24 cellular contexts compared by ENCODE assay signal in the genomic region with DNA sequence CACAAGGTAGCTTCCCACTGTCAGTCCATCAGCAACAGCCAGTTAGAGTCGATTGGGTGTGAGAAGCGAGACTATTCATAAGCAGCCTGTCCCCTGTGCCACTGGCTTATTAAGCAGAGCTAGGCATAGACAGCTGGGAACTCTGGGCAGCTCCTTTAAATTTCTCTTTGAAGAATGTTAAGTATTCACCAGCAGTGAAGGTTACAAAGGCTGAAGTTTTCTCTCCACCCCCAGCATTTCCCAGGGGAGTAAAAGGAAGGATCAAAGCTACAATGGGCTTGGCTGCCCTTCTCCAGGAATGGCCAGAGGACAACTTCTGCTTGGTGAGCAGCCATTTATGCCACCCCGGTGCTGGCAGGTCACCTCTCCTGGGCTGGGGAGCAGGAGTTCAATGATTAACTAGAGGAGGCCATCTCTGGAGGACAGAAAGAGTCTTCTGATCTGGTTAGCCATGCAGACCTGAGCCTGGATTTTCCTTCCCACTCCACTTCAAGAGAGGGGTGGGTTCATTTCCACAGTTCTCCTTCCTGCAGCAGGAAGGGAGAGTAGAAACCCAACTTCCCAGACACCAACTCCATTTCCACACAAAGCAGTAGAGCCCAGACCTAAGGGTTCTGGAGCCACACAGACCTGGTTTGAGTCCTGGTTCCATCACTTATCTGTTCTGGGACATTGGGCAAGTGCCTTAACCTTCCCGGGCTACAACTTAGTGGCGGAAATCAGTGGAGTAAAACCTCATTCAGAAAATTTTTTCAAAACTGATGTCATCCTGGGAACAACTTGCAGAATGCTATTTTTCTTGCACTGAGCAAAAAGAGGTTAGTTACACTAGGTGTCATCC. TPM values are rescaled to one million over a fixed set of nuclear protein-coding genes. Genes with fewer than 3 reads are reported as not detected.
DNase-seq lines count a peak whose midpoint lies in the region; ATAC-seq and TF ChIP-seq lines count a peak whose summit lies in the region.
"Had no signal": no experiment of that assay in that cellular context is flagged by ENCODE, and none has a peak within 500 bp of the region (broad histone marks: within the 10 kb centered on the region; RNA-seq: fewer than 3 reads in every experiment).

No MANE protein-coding gene starts in this region.

- TF ChIP-seq CTCF in Caco-2 (IDR thresholded peaks at IDR 0.05; ENCODE audit: insufficient read depth in 1 of 2, low read depth in 1 of 2, low read length in 1 of 2, severe bottlenecking in 1 of 2, unreplicated experiment in 1 of 2) (no peak), ascending aorta (IDR thresholded peaks at IDR 0.05) (no peak), GM13976 (IDR thresholded peaks at IDR 0.05; ENCODE audit: borderline replicate concordance, control extremely low read depth, extremely low read depth, insufficient read depth, missing control alignments) (no peak)

- H3K4me3 ChIP-seq in Caco-2 (ENCODE audit: low read depth, low read length) = no peak overlapping the region
- H3K4me3 ChIP-seq in ascending aorta = no peak overlapping the region
- H3K4me3 ChIP-seq: PC-9, SJCRH30 had no signal

- in situ Hi-C loops in GM13976 (cut with MboI; ENCODE audit: low sequenced_read_pairs, unreplicated experiment) = no loop called here

- intact Hi-C loops in Caco-2 (cut with micrococcal nuclease; ENCODE audit: unreplicated experiment) = loop anchor here (1.0 kb wide), 1 partner anchor 13 kb away; no protein-coding TSS in a partner anchor
- intact Hi-C loops in ascending aorta (cut with DNase I) = loop anchor here (5.0 to 10.0 kb wide), 3 partner anchors 116 to 1319 kb away; no protein-coding TSS in a partner anchor

- H3K9me3 ChIP-seq in Caco-2 = no peaks in the 10 kb centered on the region
- H3K9me3 ChIP-seq in ascending aorta = no peaks in the 10 kb centered on the region
- H3K9me3 ChIP-seq: SJCRH30 had no signal

- H3K27ac ChIP-seq in ascending aorta = peak overlapping the region; percentile 25 to 39
- H3K27ac ChIP-seq: KMS-11, PC-9, SJCRH30, VCaP had no signal

- CTCF ChIA-PET in Caco-2 (lab: Charles Lee) = interaction anchor here (0.8 to 1.4 kb wide), 8 partner anchors 11 to 108 kb away, joined by 3 to 8 read pairs (median 4); no protein-coding TSS in a partner anchor

- H3K36me3 Mint-ChIP-seq in Caco-2 (ENCODE audit: insufficient read depth, unreplicated experiment) = no peaks in the 10 kb centered on the region
- H3K36me3 Mint-ChIP-seq: CD4-positive, alpha-beta memory T cell had no signal

- BruUV-seq in Caco-2 (replicated peaks; lab: Mats Ljungman, UMichigan) = no TSS peak

- peak overlapping the region; percentile 82 for H3K27ac Mint-ChIP-seq in Caco-2 (ENCODE audit: unreplicated experiment)
- H3K27ac Mint-ChIP-seq: CD4-positive, alpha-beta memory T cell; T-helper 17 cell had no signal

- H3K27me3 Mint-ChIP-seq in Caco-2 (ENCODE audit: insufficient read depth, unreplicated experiment) = no peaks in the 10 kb centered on the region

- H3K27me3 ChIP-seq in Caco-2 (replicated peaks; ENCODE audit: control insufficient read depth, insufficient read depth, low read length) = no peaks in the 10 kb centered on the region
- H3K27me3 ChIP-seq in ascending aorta = no peaks in the 10 kb centered on the region
- H3K27me3 ChIP-seq: SJCRH30 had no signal

- H3K36me3 ChIP-seq in Caco-2 (ENCODE audit: control insufficient read depth, insufficient read depth, low read length) (no peaks in the 10 kb centered on the region), ascending aorta (no peaks in the 10 kb centered on the region)
- H3K36me3 ChIP-seq: SJCRH30 had no signal

- H3K4me3 Mint-ChIP-seq in Caco-2 (ENCODE audit: unreplicated experiment) = peak overlapping the region; percentile 17
- H3K4me3 Mint-ChIP-seq: CD4-positive, alpha-beta memory T cell; H9; T-helper 17 cell had no signal

- DNase-seq in Caco-2 = peak; percentile 65 to 80
- no peak for DNase-seq in ascending aorta (ENCODE audit: low spot score in 2 of 2)
- DNase-seq in left lobe of liver (ENCODE audit: low spot score) = peak; percentile 83
- DNase-seq in renal cortical epithelial cell (ENCODE audit: low read depth) = peak; percentile 41
- no peak for DNase-seq in epidermal melanocyte (ENCODE audit: insufficient read length, low spot score)
- DNase-seq in NK-92 treated with Interleukin-12 subunit alpha and Interleukin-12 subunit beta, amount 100 ng/mL, for 24 hours (lab: John Stamatoyannopoulos, UW) = no peak
- no peak for DNase-seq in GM13976 (ENCODE audit: low spot score)
- DNase-seq: activated naive CD4-positive, alpha-beta T cell; activated T-cell treated with anti-CD3 and anti-CD28 coated beads for 4 hours; amygdala; CD4-positive, alpha-beta memory T cell; cerebellar nuclear complex; DMS79 treated with DMSO at 0.1 percent for 48 hours; effector CD4-positive, alpha-beta T cell; H9; NCI-H187; NCI-H345; PC-9; retina; SJCRH30; T-helper 17 cell had no signal

- POLR2A ChIA-PET in Caco-2 (lab: Charles Lee) = interaction anchor here (0.7 kb wide), 1 partner anchor 14 kb away, joined by 3 read pairs; no protein-coding TSS in a partner anchor

- H3K4me1 ChIP-seq in Caco-2 (peaks cover 29% of the 10 kb centered on the region), ascending aorta (peaks cover 6 to 25% of the 10 kb centered on the region in 2 donors)
- H3K4me1 ChIP-seq: SJCRH30 had no signal

- peak; percentile 98 for ATAC-seq in left lobe of liver
- ATAC-seq: esophagus mucosa, T-helper 17 cell had no signal

- peaks cover 15% of the 10 kb centered on the region for H3K9me3 Mint-ChIP-seq in Caco-2 (ENCODE audit: unreplicated experiment)
- H3K9me3 Mint-ChIP-seq: CD4-positive, alpha-beta memory T cell; H9 had no signal

- peaks cover 40% of the 10 kb centered on the region for H3K4me1 Mint-ChIP-seq in Caco-2 (ENCODE audit: low read depth, unreplicated experiment)
- H3K4me1 Mint-ChIP-seq: CD4-positive, alpha-beta memory T cell had no signal

RNA-seq across cellular contexts. Expression of gene POU2AF3, which starts 22.6 kb away (rescaled TPM):
- 7.0 and 8.6 TPM in 2 replicates for total RNA-seq in Caco-2 (2022)
- not detected for total RNA-seq in ascending aorta
- 0.58 TPM for total RNA-seq in left lobe of liver
- total RNA-seq in renal cortical epithelial cell = not detected in 2 replicates
- total RNA-seq: CD4-positive, alpha-beta memory T cell; SJCRH30; T-helper 17 cell had no signal

RNA-seq across cellular contexts. Expression of gene POU2AF1, which starts 58.1 kb away (rescaled TPM):
- total RNA-seq in Caco-2 (2022) (1.1 and 2.7 TPM in 2 replicates), ascending aorta (0.11 TPM), left lobe of liver (0.38 TPM), renal cortical epithelial cell (not detected in 2 replicates)
- total RNA-seq: H9, SJCRH30 had no signal

Comparison
In these comparisons a context has a peak if more than half of its experiments do, and no peak if none do; other contexts are left out.
1. DNase-seq: peak in Caco-2 (2 of 2), left lobe of liver (single experiment) and renal cortical epithelial cell (single experiment); none in ascending aorta (0 of 2), epidermal melanocyte (single experiment), NK-92 treated with Interleukin-12 subunit alpha and Interleukin-12 subunit beta, amount 100 ng/mL, for 24 hours (single experiment) and GM13976 (single experiment).